Comparison of ENCODE assay signal across 10 cellular contexts in genomic region chr15:37019479-37020433, GRCh38.
DNase-seq lines count a peak whose midpoint lies in the region; ATAC-seq and TF ChIP-seq lines count a peak whose summit lies in the region.
"Had no signal": no experiment of that assay in that cellular context is flagged by ENCODE, and none has a peak within 500 bp of the region (broad histone marks: within the 10 kb centered on the region; RNA-seq: fewer than 3 reads in every experiment).

No MANE protein-coding gene starts in this region.

- peaks cover 55% of the 10 kb centered on the region for H3K4me1 Mint-ChIP-seq in progenitor cell of endocrine pancreas (ENCODE audit: low read depth)

- H3K4me3 ChIP-seq in HEK293 (ENCODE audit: low read depth, low read length) (no peak overlapping the region), Panc1 (ENCODE audit: low read depth in 2 of 2, low read length in 2 of 2) (0 out of 4 replicates have a peak overlapping the region, but pooled peaks of 1 of the 2 experiments have one; percentile 20), fibroblast of the aortic adventitia (ENCODE audit: low read depth, low read length) (peak overlapping the region; percentile 7)

- peaks cover 13% of the 10 kb centered on the region for H3K4me1 ChIP-seq in HEK293 (ENCODE audit: control insufficient read depth, insufficient read depth, low read length)
- peaks cover 5% of the 10 kb centered on the region; the same call in 1 of the 2 replicates for H3K4me1 ChIP-seq in Panc1 (ENCODE audit: control insufficient read depth, insufficient read depth, low read length)

- CTCF ChIA-PET in HEK293 (lab: Yijun Ruan, JAX) (interaction anchor here (0.9 kb wide), 1 partner anchor 81 kb away, joined by 5 read pairs; no protein-coding TSS in a partner anchor), Panc1 (lab: Charles Lee) (interaction anchor here (0.7 to 1.0 kb wide), 2 partner anchors 17 to 137 kb away, joined by 3 to 5 read pairs; no protein-coding TSS in a partner anchor)

- in situ Hi-C loops in Panc1 (cut with HindIII; ENCODE audit: low pct_unique_long_range_greater_than_20kb, low sequenced_read_pairs) = no loop called here

- no peaks in the 10 kb centered on the region for H3K9me3 Mint-ChIP-seq in progenitor cell of endocrine pancreas (ENCODE audit: low read depth)

- H3K36me3 ChIP-seq in HEK293 (ENCODE audit: control insufficient read depth in 2 of 2, insufficient read depth in 1 of 2, low read length in 2 of 2) (no peaks in the 10 kb centered on the region), Panc1 (ENCODE audit: control insufficient read depth, insufficient read depth, low read length) (no peaks in the 10 kb centered on the region)

- peak overlapping the region; percentile 0 for H3K4me3 Mint-ChIP-seq in progenitor cell of endocrine pancreas (ENCODE audit: low read depth)

- H3K9me3 ChIP-seq in HEK293 (ENCODE audit: control insufficient read depth, insufficient read depth, low read depth, low read length) (no peaks in the 10 kb centered on the region), Panc1 (ENCODE audit: control insufficient read depth, insufficient read depth, low read depth, low read length) (no peaks in the 10 kb centered on the region)

- no peak for TF ChIP-seq CTCF in HEK293 (tag by site-specific recombination; IDR thresholded peaks at IDR 0.05)
- TF ChIP-seq CTCF in Panc1 (IDR thresholded peaks at IDR 0.05) = no peak
- TF ChIP-seq CTCF in fibroblast of the aortic adventitia (IDR thresholded peaks at IDR 0.05; ENCODE audit: insufficient read depth, low read length) = no peak
- TF ChIP-seq CTCF in progenitor cell of endocrine pancreas (IDR thresholded peaks at IDR 0.05; ENCODE audit: unreplicated experiment) = no peak

- no TSS peak for BruUV-seq in Panc1 (replicated peaks; lab: Mats Ljungman, UMichigan)

- DNase-seq in Panc1 (ENCODE audit: low read depth, low spot score) = no peak
- peak; percentile 64 for DNase-seq in fibroblast of the aortic adventitia (ENCODE audit: low read depth)
- no peak for DNase-seq in progenitor cell of endocrine pancreas (ENCODE audit: low spot score, unreplicated experiment)
- no peak for DNase-seq in NCI-H1694 treated with DMSO at 0.1 percent for 48 hours (lab: John Stamatoyannopoulos, UW)
- DNase-seq in SW480 (ENCODE audit: low spot score) = no peak
- no peak for DNase-seq in kidney glomerular epithelial cell (lab: John Stamatoyannopoulos, UW)

- H3K36me3 Mint-ChIP-seq in progenitor cell of endocrine pancreas (ENCODE audit: insufficient read depth) = peaks cover 18% of the 10 kb centered on the region

- POLR2A ChIA-PET in HEK293 (lab: Yijun Ruan, JAX) = no interaction called here
- POLR2A ChIA-PET in Panc1 (lab: Charles Lee) = no interaction called here

- H3K27me3 Mint-ChIP-seq in progenitor cell of endocrine pancreas = no peaks in the 10 kb centered on the region

- peak overlapping the region; percentile 94 for H3K27ac Mint-ChIP-seq in progenitor cell of endocrine pancreas

- ATAC-seq in Panc1 = no peak
- no peak for ATAC-seq in GM21786 (IDR thresholded peaks at IDR 0.05; ENCODE audit: unreplicated experiment)
- ATAC-seq: HCT116 had no signal

- no peaks in the 10 kb centered on the region for H3K27me3 ChIP-seq in Panc1 (ENCODE audit: control insufficient read depth, insufficient read depth, low read length)

- H3K27ac ChIP-seq in HEK293 (ENCODE audit: extremely low read depth, low read depth, low read length) = peak overlapping the region; percentile 73
- H3K27ac ChIP-seq in Panc1 (ENCODE audit: low read length) = peak overlapping the region; percentile 71
- H3K27ac ChIP-seq: VCaP had no signal

- intact Hi-C loops in Panc1 (cut with micrococcal nuclease; ENCODE audit: unreplicated experiment) = no loop called here

TF ChIP-seq in HEK293, 187 proteins besides CTCF, POLR2A, EP300 and RAD21 (continues in another document):
- TF ChIP-seq ZNF37A (tag by site-specific recombination; IDR thresholded peaks at IDR 0.05) (no peak), ZNF843 (tag by site-specific recombination; IDR thresholded peaks at IDR 0.05) (no peak), TCF7L2 (IDR thresholded peaks at IDR 0.05; ENCODE audit: borderline replicate concordance, low read depth, low read length) (no peak; the same call in 1 of the 2 replicates), SP7 (tag by site-specific recombination; IDR thresholded peaks at IDR 0.05) (peak; percentile 52), ZNF580 (tag by site-specific recombination; IDR thresholded peaks at IDR 0.05) (no peak), ZIC2 (tag by site-specific recombination; IDR thresholded peaks at IDR 0.05) (peak; percentile 57; the same call in 1 of the 2 replicates), ZSCAN16 (tag by site-specific recombination; IDR thresholded peaks at IDR 0.05) (no peak), ZNF335 (tag by site-specific recombination; conservative IDR thresholded peaks at IDR 0.05) (peak; percentile 65), ZNF747 (tag by site-specific recombination; IDR thresholded peaks at IDR 0.05) (no peak), MEIS1 (CRISPR knock-in tag; IDR thresholded peaks at IDR 0.05; ENCODE audit: borderline replicate concordance) (no peak), OSR2 (tag by site-specific recombination; IDR thresholded peaks at IDR 0.05) (peak; percentile 42; the same call in 1 of the 2 replicates), KLF8 (tag by site-specific recombination; IDR thresholded peaks at IDR 0.05) (no peak), ZBTB11 (tag by site-specific recombination; conservative IDR thresholded peaks at IDR 0.05; ENCODE audit: low read depth) (no peak), ZNF600 (tag by site-specific recombination; IDR thresholded peaks at IDR 0.05) (peak; percentile 35; the same call in 1 of the 2 replicates), ZNF701 (tag by site-specific recombination; IDR thresholded peaks at IDR 0.05) (no peak), ZNF350 (tag by site-specific recombination; IDR thresholded peaks at IDR 0.05) (no peak), ZNF16 (tag by site-specific recombination; IDR thresholded peaks at IDR 0.05; ENCODE audit: low read depth) (no peak), ZNF138 (tag by site-specific recombination; IDR thresholded peaks at IDR 0.05; ENCODE audit: borderline replicate concordance) (no peak), ZNF514 (tag by site-specific recombination; IDR thresholded peaks at IDR 0.05) (no peak), WT1 (tag by site-specific recombination; IDR thresholded peaks at IDR 0.05) (no peak), ZNF621 (tag by site-specific recombination; IDR thresholded peaks at IDR 0.05) (no peak), ZBTB8A (tag by site-specific recombination; IDR thresholded peaks at IDR 0.05) (no peak), ZNF416 (tag by site-specific recombination; IDR thresholded peaks at IDR 0.05) (no peak), ZNF341 (tag by site-specific recombination; IDR thresholded peaks at IDR 0.05; ENCODE audit: low read depth) (no peak)
- TF ChIP-seq, protein P1, sequence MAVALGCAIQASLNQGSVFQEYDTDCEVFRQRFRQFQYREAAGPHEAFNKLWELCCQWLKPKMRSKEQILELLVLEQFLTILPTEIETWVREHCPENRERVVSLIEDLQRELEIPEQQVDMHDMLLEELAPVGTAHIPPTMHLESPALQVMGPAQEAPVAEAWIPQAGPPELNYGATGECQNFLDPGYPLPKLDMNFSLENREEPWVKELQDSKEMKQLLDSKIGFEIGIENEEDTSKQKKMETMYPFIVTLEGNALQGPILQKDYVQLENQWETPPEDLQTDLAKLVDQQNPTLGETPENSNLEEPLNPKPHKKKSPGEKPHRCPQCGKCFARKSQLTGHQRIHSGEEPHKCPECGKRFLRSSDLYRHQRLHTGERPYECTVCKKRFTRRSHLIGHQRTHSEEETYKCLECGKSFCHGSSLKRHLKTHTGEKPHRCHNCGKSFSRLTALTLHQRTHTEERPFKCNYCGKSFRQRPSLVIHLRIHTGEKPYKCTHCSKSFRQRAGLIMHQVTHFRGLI (tag by site-specific recombination; IDR thresholded peaks at IDR 0.05) = 0 out of 2 replicates have a peak, but pooled peaks have one; percentile 65
